ENCODE assay signal across 27 cellular contexts in the genomic region with DNA sequence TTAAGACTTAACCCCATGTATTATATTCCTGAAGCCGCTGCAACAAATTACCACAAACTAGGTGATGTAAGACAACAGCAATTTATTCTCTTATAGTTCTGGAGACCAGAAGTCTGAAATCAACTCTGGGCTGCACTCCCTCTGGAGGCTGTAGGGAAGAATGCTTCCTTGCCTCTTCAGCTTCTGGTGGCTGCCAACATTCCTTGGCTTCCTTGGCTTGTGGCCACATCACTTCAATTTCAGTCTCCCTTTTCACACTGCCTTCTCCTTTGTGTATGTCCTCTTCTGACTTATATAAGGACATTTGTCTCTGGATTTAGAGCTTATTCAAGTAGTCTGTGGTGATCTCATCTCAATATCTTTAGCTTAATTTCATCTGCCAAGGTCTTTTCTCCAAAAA.
DNase-seq lines count a peak whose midpoint lies in the region; ATAC-seq and TF ChIP-seq lines count a peak whose summit lies in the region.
"Had no signal": no experiment of that assay in that cellular context is flagged by ENCODE, and none has a peak within 500 bp of the region (broad histone marks: within the 10 kb centered on the region; RNA-seq: fewer than 3 reads in every experiment).

No MANE protein-coding gene starts in this region.

- TF ChIP-seq CTCF in C4-2B (conservative IDR thresholded peaks at IDR 0.05) (peak; percentile 18; the same call in 1 of the 2 replicates), fibroblast of lung (conservative IDR thresholded peaks at IDR 0.05 in 1 of 2, IDR thresholded peaks at IDR 0.05 in 1 of 2; ENCODE audit: low read depth in 1 of 2, low read length in 2 of 2) (peak in 1 of 2 donors; percentile 14), mucosa of descending colon (IDR thresholded peaks at IDR 0.05) (no peak), body of pancreas (IDR thresholded peaks at IDR 0.05) (no peak)

- peak; percentile 29 for DNase-seq in GM23248
- peak; percentile 23 for DNase-seq in SW480 (ENCODE audit: low spot score)
- peak; percentile 4 to 9 for DNase-seq in fibroblast of lung (ENCODE audit: low read depth in 2 of 2)
- DNase-seq in activated naive CD8-positive, alpha-beta T cell treated with anti-CD3 and anti-CD28 coated beads for 36 hours = no peak
- no peak for DNase-seq in mucosa of descending colon
- no peak for DNase-seq in body of pancreas
- DNase-seq: activated CD4-positive, alpha-beta T cell treated with anti-CD3 and anti-CD28 coated beads for 36 hours; activated naive CD4-positive, alpha-beta T cell treated with Interleukin-2 at 50 U/mL for 16 hours; activated T-cell treated with anti-CD3 and anti-CD28 coated beads, Interleukin-2, amount 50 U/mL, for 48 hours; amniotic stem cell; CD4-positive, CD25-positive, alpha-beta regulatory T cell; heart left ventricle; mesendoderm; naive B cell; NCI-H1417; NCI-H2107; NCI-H526; stimulated activated CD4-positive, alpha-beta T cell treated with anti-CD3 and anti-CD28 coated beads, Interleukin-4, amount 100 ng/mL, for 1 hour; stimulated activated naive CD4-positive, alpha-beta T cell had no signal

- H3K9ac ChIP-seq in GM23248 = no peak overlapping the region
- H3K9ac ChIP-seq in fibroblast of lung (ENCODE audit: insufficient read depth, low read length) = no peak overlapping the region

- no peaks in the 10 kb centered on the region for H3K9me3 Mint-ChIP-seq in activated naive CD8-positive, alpha-beta T cell treated with anti-CD3 and anti-CD28 coated beads for 36 hours

- H3F3A ChIP-seq in GM23248 (ENCODE audit: insufficient read depth) = no peaks in the 10 kb centered on the region; the same call in 1 of the 2 replicates

- no peaks in the 10 kb centered on the region for H3K27me3 ChIP-seq in GM23248 (replicated peaks; ENCODE audit: insufficient read depth)
- H3K27me3 ChIP-seq in fibroblast of lung (ENCODE audit: control insufficient read depth, insufficient read depth, low read length) = no peaks in the 10 kb centered on the region
- H3K27me3 ChIP-seq in body of pancreas = no peaks in the 10 kb centered on the region
- H3K27me3 ChIP-seq: vagina had no signal

- H3K27ac ChIP-seq in C4-2B = no peak overlapping the region
- no peak overlapping the region for H3K27ac ChIP-seq in GM23248
- H3K27ac ChIP-seq in fibroblast of lung (ENCODE audit: insufficient read depth, low read length) = no peak overlapping the region
- H3K27ac ChIP-seq in body of pancreas = no peak overlapping the region
- H3K27ac ChIP-seq: epithelial cell of prostate, heart left ventricle, thoracic aorta, vagina had no signal

- H3K79me2 ChIP-seq in GM23248 (ENCODE audit: insufficient read depth) (no peaks in the 10 kb centered on the region), fibroblast of lung (ENCODE audit: control insufficient read depth, insufficient read depth, low read length) (no peaks in the 10 kb centered on the region)

- H3K36me3 Mint-ChIP-seq in activated naive CD8-positive, alpha-beta T cell treated with anti-CD3 and anti-CD28 coated beads for 36 hours = no peaks in the 10 kb centered on the region

- no peaks in the 10 kb centered on the region for H3K9me3 ChIP-seq in GM23248 (ENCODE audit: low read depth)
- H3K9me3 ChIP-seq in fibroblast of lung (ENCODE audit: control insufficient read depth, insufficient read depth, low read depth, low read length) = no peaks in the 10 kb centered on the region
- H3K9me3 ChIP-seq in mucosa of descending colon = no peaks in the 10 kb centered on the region
- H3K9me3 ChIP-seq in body of pancreas = no peaks in the 10 kb centered on the region
- H3K9me3 ChIP-seq: thoracic aorta, vagina had no signal

- peaks cover 46% of the 10 kb centered on the region for H3K27me3 Mint-ChIP-seq in activated naive CD8-positive, alpha-beta T cell treated with anti-CD3 and anti-CD28 coated beads for 36 hours

- in situ Hi-C loops in GM23248 (cut with MboI) = no loop called here

- no peaks in the 10 kb centered on the region for H4K20me1 ChIP-seq in GM23248 (ENCODE audit: insufficient read depth)
- no peaks in the 10 kb centered on the region for H4K20me1 ChIP-seq in fibroblast of lung (ENCODE audit: control insufficient read depth, extremely low read depth, insufficient read depth, low read length)

- H3K4me2 ChIP-seq in GM23248 (ENCODE audit: unreplicated experiment) (no peak overlapping the region), fibroblast of lung (ENCODE audit: extremely low read depth, insufficient read depth, low read length) (no peak overlapping the region)
- H3K4me2 ChIP-seq: smooth muscle cell had no signal

- H3K27ac Mint-ChIP-seq in activated naive CD8-positive, alpha-beta T cell treated with anti-CD3 and anti-CD28 coated beads for 36 hours = no peak overlapping the region
- H3K27ac Mint-ChIP-seq: activated CD4-positive, alpha-beta T cell treated with anti-CD3 and anti-CD28 coated beads for 36 hours; CD4-positive, CD25-positive, alpha-beta regulatory T cell had no signal

- H3K4me1 ChIP-seq in GM23248 (ENCODE audit: insufficient read depth) (peaks cover 15% of the 10 kb centered on the region), fibroblast of lung (ENCODE audit: control insufficient read depth, extremely low read depth, insufficient read depth, low read length) (no peaks in the 10 kb centered on the region), mucosa of descending colon (ENCODE audit: low read depth) (no peaks in the 10 kb centered on the region), body of pancreas (no peaks in the 10 kb centered on the region)
- H3K4me1 ChIP-seq: heart left ventricle, vagina had no signal

- TF ChIP-seq POLR2A in body of pancreas (IDR thresholded peaks at IDR 0.05) = no peak

- WGBS in GM23248 (ENCODE audit: low coverage in 1 of 2, low lambda C conversion rate in 2 of 2, missing lambda C conversion rate in 2 of 2), 2 experiments = 7 to 19% methylated on average over 1 of the region's 1 CpG
- WGBS in body of pancreas, 2 donors = 92 to 100% methylated on average over 1 of the region's 1 CpG

- H3K9me2 ChIP-seq in GM23248 (ENCODE audit: insufficient read depth) = no peaks in the 10 kb centered on the region

- H2AFZ ChIP-seq in GM23248 (no peak overlapping the region), fibroblast of lung (ENCODE audit: low read length) (no peak overlapping the region)

- no peaks in the 10 kb centered on the region for H3K4me1 Mint-ChIP-seq in activated naive CD8-positive, alpha-beta T cell treated with anti-CD3 and anti-CD28 coated beads for 36 hours
- H3K4me1 Mint-ChIP-seq: activated CD4-positive, alpha-beta T cell treated with anti-CD3 and anti-CD28 coated beads for 36 hours; CD4-positive, CD25-positive, alpha-beta regulatory T cell; central memory CD8-positive, alpha-beta T cell; naive B cell had no signal

- H3K36me3 ChIP-seq in GM23248 (ENCODE audit: low read depth) = no peaks in the 10 kb centered on the region
- no peaks in the 10 kb centered on the region for H3K36me3 ChIP-seq in fibroblast of lung (ENCODE audit: control insufficient read depth, insufficient read depth, low read length)
- H3K36me3 ChIP-seq in mucosa of descending colon (ENCODE audit: low read depth) = no peaks in the 10 kb centered on the region
- no peaks in the 10 kb centered on the region for H3K36me3 ChIP-seq in body of pancreas (replicated peaks in 1 of 2; ENCODE audit: insufficient read depth in 1 of 2, low read depth in 2 of 2)
- H3K36me3 ChIP-seq: heart left ventricle, thoracic aorta, vagina had no signal

- H3K4me3 Mint-ChIP-seq in activated naive CD8-positive, alpha-beta T cell treated with anti-CD3 and anti-CD28 coated beads for 36 hours = no peak overlapping the region
- H3K4me3 Mint-ChIP-seq: activated CD4-positive, alpha-beta T cell treated with anti-CD3 and anti-CD28 coated beads for 36 hours; central memory CD8-positive, alpha-beta T cell; naive B cell had no signal

- ATAC-seq in mucosa of descending colon = no peak
- ATAC-seq in HG02763 (IDR thresholded peaks at IDR 0.05; ENCODE audit: unreplicated experiment) = no peak
- ATAC-seq in body of pancreas = no peak
- ATAC-seq: activated CD4-positive, alpha-beta T cell treated with anti-CD3 and anti-CD28 coated beads for 36 hours; heart left ventricle; Right ventricle myocardium inferior had no signal

- intact Hi-C loops in mucosa of descending colon (cut with DNase I, micrococcal nuclease) (no loop called here), body of pancreas (cut with DNase I) (no loop called here)

- H3K4me3 ChIP-seq in GM23248 (no peak overlapping the region), fibroblast of lung (replicated peaks in 1 of 4; ENCODE audit: control extremely low read depth in 1 of 4, insufficient read depth in 1 of 4, low read depth in 3 of 4, low read length in 4 of 4) (no peak overlapping the region), mucosa of descending colon (no peak overlapping the region), body of pancreas (no peak overlapping the region)
- H3K4me3 ChIP-seq: heart left ventricle, smooth muscle cell, thoracic aorta, vagina had no signal

Comparison
In these comparisons a context has a peak if more than half of its experiments do, and no peak if none do; other contexts are left out.
1. DNase-seq: peak in GM23248 (single experiment), SW480 (single experiment) and fibroblast of lung (2 of 2); none in activated naive CD8-positive, alpha-beta T cell treated with anti-CD3 and anti-CD28 coated beads for 36 hours (single experiment), mucosa of descending colon (0 of 3) and body of pancreas (0 of 4).